In the genomic region with DNA sequence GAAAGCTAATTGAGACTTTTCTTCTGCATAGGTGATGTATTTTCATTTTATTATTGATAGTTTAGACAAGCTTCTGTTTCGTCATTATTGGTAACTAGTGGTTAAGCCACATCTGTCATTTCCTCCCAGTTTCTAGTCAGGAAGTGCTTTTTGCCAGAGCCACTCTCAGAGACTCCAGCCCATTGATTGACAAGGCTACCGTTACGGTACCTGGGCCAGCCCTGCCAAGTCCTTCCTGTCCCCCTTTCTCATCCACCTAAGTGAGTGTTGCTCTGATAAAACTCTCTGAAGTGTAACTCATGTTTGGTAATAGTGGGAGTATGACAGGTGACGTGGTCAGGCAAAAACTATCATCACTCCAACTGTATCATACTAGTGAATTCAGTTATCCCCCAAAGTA, we compare ENCODE assay signal across 9 cellular contexts. TPM values are rescaled to one million over a fixed set of nuclear protein-coding genes. Genes with fewer than 3 reads are reported as not detected.
A peak's percentile ranks its signal among the peaks of the same experiment; 100 is the strongest.
DNase-seq lines count a peak whose midpoint lies in the region; ATAC-seq, FAIRE-seq and TF ChIP-seq lines count a peak whose summit lies in the region.
"Had no signal": no experiment of that assay in that cellular context is flagged by ENCODE, and none has a peak within 500 bp of the region (broad histone marks: within the 10 kb centered on the region; RNA-seq: fewer than 3 reads in every experiment).

No MANE protein-coding gene starts in this region.

- H3K27me3 Mint-ChIP-seq in activated T-cell treated with anti-CD3 and anti-CD28 coated beads, Interleukin-2, amount 50 U/mL, for 72 hours (ENCODE audit: low read depth): no peaks in the 10 kb centered on the region

- H3K27ac ChIP-seq in RWPE1: no peak overlapping the region
- no peak overlapping the region for H3K27ac ChIP-seq in Peyer's patch

- H3K4me1 Mint-ChIP-seq in activated T-cell treated with anti-CD3 and anti-CD28 coated beads, Interleukin-2, amount 50 U/mL, for 72 hours (ENCODE audit: low read depth): peaks cover 15% of the 10 kb centered on the region

- H3K36me3 ChIP-seq in Peyer's patch: no peaks in the 10 kb centered on the region

- peak overlapping the region; percentile 6 to 13 for H3K4me3 Mint-ChIP-seq in activated T-cell treated with anti-CD3 and anti-CD28 coated beads, Interleukin-2, amount 50 U/mL, for 72 hours

- TF ChIP-seq CTCF in RWPE1 (conservative IDR thresholded peaks at IDR 0.05; ENCODE audit: low read depth): no peak
- TF ChIP-seq CTCF in Peyer's patch (IDR thresholded peaks at IDR 0.05): no peak

- no peaks in the 10 kb centered on the region for H3K9me3 Mint-ChIP-seq in activated T-cell treated with anti-CD3 and anti-CD28 coated beads, Interleukin-2, amount 50 U/mL, for 72 hours

- H3K9me3 ChIP-seq in Peyer's patch: no peaks in the 10 kb centered on the region

- peak; percentile 68 for FAIRE-seq in GM12892 (lab: Jason Lieb, UNC)

- H3K36me3 Mint-ChIP-seq in activated T-cell treated with anti-CD3 and anti-CD28 coated beads, Interleukin-2, amount 50 U/mL, for 72 hours (ENCODE audit: insufficient read depth in 2 of 2): no peaks in the 10 kb centered on the region

- CTCF ChIA-PET in RWPE1 (lab: Yijun Ruan, JAX): no interaction called here

- ATAC-seq in GM19372 (IDR thresholded peaks at IDR 0.05; ENCODE audit: low read depth, unreplicated experiment): peak; percentile 93
- peak; percentile 91 for ATAC-seq in HG03139 (IDR thresholded peaks at IDR 0.05; ENCODE audit: unreplicated experiment)
- peak; percentile 95 to 98 for ATAC-seq in activated T-cell treated with anti-CD3 and anti-CD28 coated beads, Interleukin-2, amount 50 U/mL, for 72 hours (replicated peaks in 1 of 2)

- DNase-seq in GM12892 (ENCODE audit: insufficient read length) (no peak), RWPE1 (ENCODE audit: low spot score) (no peak), NCI-H1436 treated with DMSO at 0.1 percent for 48 hours (lab: John Stamatoyannopoulos, UW) (no peak), Peyer's patch (no peak), CD1c-positive myeloid dendritic cell (ENCODE audit: extremely low spot score) (no peak)
- peak; percentile 33 to 43 for DNase-seq in activated T-cell treated with anti-CD3 and anti-CD28 coated beads, Interleukin-2, amount 50 U/mL, for 72 hours
- DNase-seq: NCI-H1436 had no signal

- TF ChIP-seq POLR2A in GM12892 (IDR thresholded peaks at IDR 0.05; ENCODE audit: low read depth, low read length): no peak
- TF ChIP-seq POLR2A in Peyer's patch (IDR thresholded peaks at IDR 0.05): no peak

- POLR2A ChIA-PET in RWPE1 (lab: Yijun Ruan, JAX; ENCODE audit: low non-redundant PET): interaction anchor here (0.6 kb wide), 1 partner anchor 30 kb away, joined by 3 read pairs; no protein-coding TSS in a partner anchor

- no peaks in the 10 kb centered on the region for H3K27me3 ChIP-seq in Peyer's patch

- peak overlapping the region; percentile 21 for H3K27ac Mint-ChIP-seq in activated T-cell treated with anti-CD3 and anti-CD28 coated beads, Interleukin-2, amount 50 U/mL, for 72 hours

- no peaks in the 10 kb centered on the region for H3K4me1 ChIP-seq in Peyer's patch

- no peak overlapping the region for H3K4me3 ChIP-seq in Peyer's patch

RNA-seq across cellular contexts. Expression of a gene that starts 29.6 kb away (rescaled TPM):
- polyA plus RNA-seq in GM12892 (2012; ENCODE audit: missing spikeins): 17.2 TPM
- total RNA-seq in activated T-cell treated with anti-CD3 and anti-CD28 coated beads, Interleukin-2, amount 50 U/mL, for 72 hours: 10 to 100 TPM; 21.8 to 23.8 TPM
- total RNA-seq in Peyer's patch: 10 to 100 TPM in 3 of 4 donors, 1 to 10 TPM in 1; 9.1 to 18.5 (median 12.8) TPM

RNA-seq across cellular contexts. Expression of a gene that starts 54.1 kb away (rescaled TPM):
- polyA plus RNA-seq in GM12892 (2012; ENCODE audit: missing spikeins): 4.9 TPM
- total RNA-seq in activated T-cell treated with anti-CD3 and anti-CD28 coated beads, Interleukin-2, amount 50 U/mL, for 72 hours: 1 to 10 TPM; 2.1 to 2.3 TPM
- 10 to 100 TPM in 2 of 4 donors, 1 to 10 TPM in 2; 6.9 to 17.0 (median 11.9) TPM for total RNA-seq in Peyer's patch

Comparison
In these comparisons a context has a peak if more than half of its experiments do, and no peak if none do; other contexts are left out.
1. DNase-seq: peak in activated T-cell treated with anti-CD3 and anti-CD28 coated beads, Interleukin-2, amount 50 U/mL, for 72 hours (2 of 2); none in GM12892 (single experiment), RWPE1 (single experiment), NCI-H1436 treated with DMSO at 0.1 percent for 48 hours (single experiment), Peyer's patch (0 of 3) and CD1c-positive myeloid dendritic cell (single experiment).
2. Peak in every context shown above with its lines, with median percentiles within 50 percentile points of each other: ATAC-seq.